ENCODE assay signal across 12 cellular contexts in genomic region chr7:135650831-135651573, GRCh38. TPM values are rescaled to one million over a fixed set of nuclear protein-coding genes. Genes with fewer than 3 reads are reported as not detected.
A peak's percentile ranks its signal among the peaks of the same experiment; 100 is the strongest.
DNase-seq lines count a peak whose midpoint lies in the region; ATAC-seq, FAIRE-seq and TF ChIP-seq lines count a peak whose summit lies in the region.
"Had no signal": no experiment of that assay in that cellular context is flagged by ENCODE, and none has a peak within 500 bp of the region (broad histone marks: within the 10 kb centered on the region; RNA-seq: fewer than 3 reads in every experiment).

No MANE protein-coding gene starts in this region.

- H3K4me1 Mint-ChIP-seq in CD4-positive, alpha-beta T cell (ENCODE audit: low read depth), result no peaks in the 10 kb centered on the region

- no peak overlapping the region for H3K27ac Mint-ChIP-seq in CD4-positive, alpha-beta T cell

- WGBS in A549 (ENCODE audit: missing lambda C conversion rate), result 92% methylated on average over 15 of the region's 15 CpGs

- no peak overlapping the region for H3K27ac ChIP-seq in A549
- peak overlapping the region; percentile 7 for H3K27ac ChIP-seq in brain microvascular endothelial cell
- peak overlapping the region; percentile 27 for H3K27ac ChIP-seq in lower lobe of right lung
- no peak overlapping the region for H3K27ac ChIP-seq in CD4-positive, alpha-beta T cell (ENCODE audit: low read depth, low read length)

- in situ Hi-C loops in brain microvascular endothelial cell (cut with HindIII; ENCODE audit: low pct_ligation_motif_present, low sequenced_read_pairs), result no loop called here

- H3K9me3 ChIP-seq in A549, result no peaks in the 10 kb centered on the region
- no peaks in the 10 kb centered on the region for H3K9me3 ChIP-seq in lower lobe of right lung
- H3K9me3 ChIP-seq in CD4-positive, alpha-beta T cell (ENCODE audit: control insufficient read depth, low read length), result no peaks in the 10 kb centered on the region
- H3K9me3 ChIP-seq: BLaER1 treated with 17β-estradiol and CSF1 and Interleukin-3, amounts not matched to agents 10 nM and 100 nM had no signal

- H3K4me3 ChIP-seq in A549, result no peak overlapping the region
- H3K4me3 ChIP-seq in brain microvascular endothelial cell (ENCODE audit: low read depth, low read length), result no peak overlapping the region
- no peak overlapping the region for H3K4me3 ChIP-seq in lower lobe of right lung
- H3K4me3 ChIP-seq: BLaER1 treated with 17β-estradiol and CSF1 and Interleukin-3, amounts not matched to agents 10 nM and 100 nM had no signal

- peaks cover 22% of the 10 kb centered on the region for H3K36me3 Mint-ChIP-seq in CD4-positive, alpha-beta T cell (ENCODE audit: low read depth)

- intact Hi-C loops in lower lobe of right lung (cut with DNase I), result no loop called here
- intact Hi-C loops in CD4-positive, alpha-beta T cell (cut with DNase I, micrococcal nuclease), result loop anchor here in 1 of 2 experiments (10.0 kb wide), 1 partner anchor 1526 kb away; the partner anchor contains the start of gene LRGUK

- FAIRE-seq in A549 (lab: Jason Lieb, UNC), result no peak

- H3K4me3 Mint-ChIP-seq in CD4-positive, alpha-beta T cell, result no peak overlapping the region

- DNase-seq in A549 (ENCODE audit: low read depth in 1 of 2, low spot score in 1 of 2), result no peak
- peak; percentile 58 for DNase-seq in HT-29 (ENCODE audit: low spot score)
- peak; percentile 73 for DNase-seq in brain microvascular endothelial cell
- no peak for DNase-seq in lower lobe of right lung
- DNase-seq in activated naive CD4-positive, alpha-beta T cell (lab: John Stamatoyannopoulos, UW), result no peak
- no peak for DNase-seq in CD4-positive, alpha-beta T cell
- DNase-seq: activated CD8-positive, alpha-beta memory T cell treated with anti-CD3 and anti-CD28 coated beads for 24 hours; central memory CD4-positive, alpha-beta T cell; NCI-H1436 treated with DMSO at 0.1 percent for 48 hours had no signal

- ATAC-seq in A549 (peak; percentile 41 to 54; a peak in 4 of 6 replicates), lower lobe of right lung (peak; percentile 43 to 83), HG02588 (IDR thresholded peaks at IDR 0.05; ENCODE audit: unreplicated experiment) (no peak), GM18505 (IDR thresholded peaks at IDR 0.05; ENCODE audit: unreplicated experiment) (no peak)
- ATAC-seq in CD4-positive, alpha-beta T cell (ENCODE audit: poor library complexity), result no peak

- H3K27me3 Mint-ChIP-seq in CD4-positive, alpha-beta T cell, result no peaks in the 10 kb centered on the region

- no peaks in the 10 kb centered on the region for H3K27me3 ChIP-seq in brain microvascular endothelial cell (replicated peaks)
- no peaks in the 10 kb centered on the region for H3K27me3 ChIP-seq in lower lobe of right lung (ENCODE audit: low read depth)
- H3K27me3 ChIP-seq in CD4-positive, alpha-beta T cell (ENCODE audit: control insufficient read depth, insufficient read depth, low read length), result no peaks in the 10 kb centered on the region
- H3K27me3 ChIP-seq: BLaER1 treated with 17β-estradiol and CSF1 and Interleukin-3, amounts not matched to agents 10 nM and 100 nM had no signal

- POLR2A ChIA-PET in A549 (lab: Yijun Ruan, JAX), result no interaction called here
- POLR2A ChIA-PET in CD4-positive, alpha-beta T cell (lab: Charles Lee), result no interaction called here

- peaks cover 11% of the 10 kb centered on the region for H3K36me3 ChIP-seq in brain microvascular endothelial cell (replicated peaks)
- peaks cover 29% of the 10 kb centered on the region for H3K36me3 ChIP-seq in lower lobe of right lung

- H3K9me3 Mint-ChIP-seq in CD4-positive, alpha-beta T cell, result no peaks in the 10 kb centered on the region

- H3K4me2 ChIP-seq in A549, result no peak overlapping the region

- CTCF ChIA-PET in A549 (lab: Yijun Ruan, JAX), result interaction anchor here (1.7 to 11.6 kb wide), 2 partner anchors 316 to 373 kb away, joined by 3 to 176 read pairs; no protein-coding TSS in a partner anchor
- CTCF ChIA-PET in CD4-positive, alpha-beta T cell (lab: Charles Lee), result no interaction called here

- TF ChIP-seq POLR2A in A549 (IDR thresholded peaks at IDR 0.05; ENCODE audit: low read length) (no peak), GM18505 (IDR thresholded peaks at IDR 0.05; ENCODE audit: borderline replicate concordance, extremely low read depth, insufficient read depth, insufficient read length) (no peak)

- no peak for TF ChIP-seq EP300 in A549 (IDR thresholded peaks at IDR 0.05)

- TF ChIP-seq CTCF in A549 (IDR thresholded peaks at IDR 0.05) (no peak), brain microvascular endothelial cell (IDR thresholded peaks at IDR 0.05; ENCODE audit: low read depth, low read length, missing control alignments) (no peak), lower lobe of right lung (IDR thresholded peaks at IDR 0.05) (no peak)
- TF ChIP-seq CTCF in CD4-positive, alpha-beta T cell (IDR thresholded peaks at IDR 0.05), result no peak

- TF ChIP-seq RAD21 in A549 (conservative IDR thresholded peaks at IDR 0.05 in 1 of 2, IDR thresholded peaks at IDR 0.05 in 1 of 2), result no peak

- H3K4me1 ChIP-seq in A549 (no peaks in the 10 kb centered on the region), lower lobe of right lung (no peaks in the 10 kb centered on the region)

TF ChIP-seq in A549, 52 proteins besides CTCF, POLR2A, EP300 and RAD21 (continues in another document):
- no peak for TF ChIP-seq HMGXB4 (CRISPR knock-in tag; IDR thresholded peaks at IDR 0.05; ENCODE audit: borderline replicate concordance)
- TF ChIP-seq CHD2 (IDR thresholded peaks at IDR 0.05; ENCODE audit: low read length, partially characterized antibody), result no peak
- no peak for TF ChIP-seq JUNB (IDR thresholded peaks at IDR 0.05)
- no peak for TF ChIP-seq REST (IDR thresholded peaks at IDR 0.05)
- no peak for TF ChIP-seq GATA3 (IDR thresholded peaks at IDR 0.05; ENCODE audit: borderline replicate concordance)
- no peak for TF ChIP-seq SREBF2 (IDR thresholded peaks at IDR 0.05)
- TF ChIP-seq MYC (IDR thresholded peaks at IDR 0.05; ENCODE audit: borderline replicate concordance, low read length), result no peak
- no peak for TF ChIP-seq TFCP2L1 (CRISPR knock-in tag; IDR thresholded peaks at IDR 0.05)
- TF ChIP-seq USF2 (IDR thresholded peaks at IDR 0.05), result no peak
- no peak for TF ChIP-seq PHF8 (IDR thresholded peaks at IDR 0.05; ENCODE audit: borderline replicate concordance, low read depth)
- no peak for TF ChIP-seq RNF2 (IDR thresholded peaks at IDR 0.05; ENCODE audit: borderline replicate concordance, low read depth)
- no peak for TF ChIP-seq FOSL2 (IDR thresholded peaks at IDR 0.05)
- TF ChIP-seq FOSL2 (CRISPR knock-in tag; IDR thresholded peaks at IDR 0.05), result no peak

RNA-seq across cellular contexts. Expression of gene STMP1, which starts 11.3 kb away (rescaled TPM):
- 30.1 and 35.5 TPM in 2 replicates for polyA plus RNA-seq in A549 (2011; rRNA removed)
- 12.3 TPM in 2 replicates for polyA plus RNA-seq in A549 (2012; cell fraction: cytosol; rRNA removed)
- polyA plus RNA-seq in A549 (2012; cell fraction: nucleus; rRNA removed), result 2.6 and 5.4 TPM in 2 replicates
- 25.2 to 33.0 TPM (median 32.1 TPM) in 3 replicates for polyA plus RNA-seq in A549 (2017; fragmentation: RNase III; extraction: RNeasy Plus Mini Kit Qiagen cat#74134 plus additional on column Dnase treatment)
- polyA minus RNA-seq in A549 (2011; rRNA and poly(A)+ RNA removed), result 7.2 and 7.6 TPM in 2 replicates
- total RNA-seq in HT-29 (2014; rRNA removed; shearing (Covaris generic)), result 2.9 and 3.3 TPM in 2 replicates
- 24.3 TPM for total RNA-seq in lower lobe of right lung
- 10 to 100 TPM; 11.5 to 14.1 TPM for total RNA-seq in CD4-positive, alpha-beta T cell

Comparison
In these comparisons a context has a peak if more than half of its experiments do, and no peak if none do; other contexts are left out.
1. ATAC-seq: peak in A549 (2 of 2) and lower lobe of right lung (2 of 2); none in HG02588 (single experiment), GM18505 (single experiment) and CD4-positive, alpha-beta T cell (single experiment).
2. DNase-seq: peak in HT-29 (single experiment) and brain microvascular endothelial cell (single experiment); none in A549 (0 of 2), lower lobe of right lung (single experiment), activated naive CD4-positive, alpha-beta T cell (0 of 4) and CD4-positive, alpha-beta T cell (0 of 10).
3. H3K27ac ChIP-seq: peak in brain microvascular endothelial cell (single experiment) and lower lobe of right lung (single experiment); none in A549 (0 of 2) and CD4-positive, alpha-beta T cell (single experiment).